8 cellular contexts compared by ENCODE assay signal in genomic region chr3:152595975-152596832, GRCh38.
DNase-seq lines count a peak whose midpoint lies in the region; ATAC-seq and TF ChIP-seq lines count a peak whose summit lies in the region.

No MANE protein-coding gene starts in this region.

- H3K27ac ChIP-seq in HL-60 (replicated peaks) (no peak overlapping the region), right atrium auricular region (peak overlapping the region; percentile 54 to 80)

- TF ChIP-seq CTCF in HL-60 (IDR thresholded peaks at IDR 0.05; ENCODE audit: insufficient read depth, low read length): no peak
- TF ChIP-seq CTCF in right atrium auricular region (IDR thresholded peaks at IDR 0.05): no peak

- no peaks in the 10 kb centered on the region for H3K9me3 Mint-ChIP-seq in activated naive CD8-positive, alpha-beta T cell (ENCODE audit: low read depth)

- H3K36me3 ChIP-seq in right atrium auricular region: no peaks in the 10 kb centered on the region

- H3K27ac Mint-ChIP-seq in activated naive CD8-positive, alpha-beta T cell: peak overlapping the region; percentile 75

- DNase-seq in EH (ENCODE audit: low read depth): peak; percentile 66
- DNase-seq in HL-60 (ENCODE audit: low read depth in 1 of 2, low spot score in 1 of 2): peak; percentile 39 to 50
- DNase-seq in right atrium auricular region (ENCODE audit: low spot score): no peak
- DNase-seq in smooth muscle cell of the brain vasculature (ENCODE audit: low read depth, low spot score): peak; percentile 82
- DNase-seq in activated CD4-positive, alpha-beta T cell treated with anti-CD3 and anti-CD28 coated beads for 48 hours: no peak
- no peak for DNase-seq in stimulated activated naive CD4-positive, alpha-beta T cell treated with Interleukin-2 at 50 U/mL for 16 hours (lab: John Stamatoyannopoulos, UW)

- peaks cover 0 to 12% of the 10 kb centered on the region in 2 donors for H3K4me1 ChIP-seq in right atrium auricular region

- H3K27me3 ChIP-seq in HL-60 (ENCODE audit: insufficient read depth, poor library complexity, severe bottlenecking) (no peaks in the 10 kb centered on the region), right atrium auricular region (no peaks in the 10 kb centered on the region)

- ATAC-seq in GM21423 (IDR thresholded peaks at IDR 0.05; ENCODE audit: unreplicated experiment): peak; percentile 99

- H3K9me3 ChIP-seq in right atrium auricular region: no peaks in the 10 kb centered on the region

- no peaks in the 10 kb centered on the region for H3K36me3 Mint-ChIP-seq in activated naive CD8-positive, alpha-beta T cell

- no peaks in the 10 kb centered on the region for H3K27me3 Mint-ChIP-seq in activated naive CD8-positive, alpha-beta T cell

- H3K4me3 ChIP-seq in HL-60 (replicated peaks; ENCODE audit: insufficient read depth, low read length) (no peak overlapping the region), right atrium auricular region (no peak overlapping the region)

- peaks cover 14% of the 10 kb centered on the region for H3K4me1 Mint-ChIP-seq in activated naive CD8-positive, alpha-beta T cell (ENCODE audit: low read depth)

- H3K4me3 Mint-ChIP-seq in activated naive CD8-positive, alpha-beta T cell: peak overlapping the region; percentile 33

Comparison
In these comparisons a context has a peak if more than half of its experiments do, and no peak if none do; other contexts are left out.
1. DNase-seq: peak in EH (single experiment), HL-60 (2 of 2) and smooth muscle cell of the brain vasculature (single experiment); none in right atrium auricular region (single experiment), activated CD4-positive, alpha-beta T cell treated with anti-CD3 and anti-CD28 coated beads for 48 hours (single experiment) and stimulated activated naive CD4-positive, alpha-beta T cell treated with Interleukin-2 at 50 U/mL for 16 hours (single experiment).